ENCODE assay signal across 27 cellular contexts in the genomic region with DNA sequence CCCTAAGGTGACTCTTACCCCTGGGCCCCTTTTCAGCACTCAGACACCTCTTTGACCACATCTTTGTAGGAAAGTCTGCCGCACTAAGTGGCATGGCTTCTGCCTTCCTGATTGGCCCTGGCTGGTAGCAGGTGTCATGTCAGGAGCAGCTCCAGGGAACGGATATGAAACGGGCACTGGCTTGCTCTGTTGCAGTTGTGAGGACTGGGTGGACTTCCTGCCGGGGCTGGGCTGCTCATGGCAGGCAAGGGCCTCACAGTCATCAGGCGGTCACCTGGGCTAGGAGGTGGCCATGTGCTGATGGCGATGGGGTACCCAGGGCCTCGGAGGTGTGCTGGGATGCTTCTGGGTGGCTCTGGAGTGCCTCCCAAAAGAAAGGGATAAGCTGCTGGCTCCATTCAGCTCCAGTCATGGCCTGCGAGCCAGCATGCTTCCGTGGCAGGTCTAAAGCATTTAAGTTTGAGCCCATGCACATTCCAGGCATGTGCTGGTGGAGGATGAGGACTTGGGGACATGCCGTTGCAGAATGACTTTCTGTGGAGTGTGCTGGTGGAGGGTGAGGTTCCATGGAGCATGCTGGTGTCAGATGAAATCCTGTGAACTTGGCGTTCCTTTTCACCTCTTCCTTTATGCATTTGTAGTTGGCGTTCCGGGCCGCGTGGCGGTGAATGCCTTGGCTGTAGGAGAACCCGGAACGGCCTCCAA.
"Had no signal": no experiment of that assay in that cellular context is flagged by ENCODE, and none has a peak within 500 bp of the region (broad histone marks: within the 10 kb centered on the region; RNA-seq: fewer than 3 reads in every experiment).

No MANE protein-coding gene starts in this region.

- H3K9me3 ChIP-seq: ascending aorta, breast epithelium, colonic mucosa, gastrocnemius medialis had no signal

- H3K4me3 ChIP-seq: ascending aorta, breast epithelium, cardiac muscle cell, colonic mucosa, gastrocnemius medialis had no signal

- H3K4me1 ChIP-seq: ascending aorta, breast epithelium, colonic mucosa had no signal

- ATAC-seq: activated CD4-positive, CD25-positive, alpha-beta regulatory T cell treated with anti-CD3 and anti-CD28 coated beads, Interleukin-2, amount 50 U/mL, for 24 hours; activated CD8-positive, alpha-beta T cell treated with anti-CD3 and anti-CD28 coated beads for 36 hours; activated naive CD4-positive, alpha-beta T cell treated with anti-CD3 and anti-CD28 coated beads, Interleukin-2, amount 50 U/mL, for 72 hours; activated T-cell treated with anti-CD3 and anti-CD28 coated beads, Interleukin-2, amount 50 U/mL, for 4 hours; activated T-helper 17 cell treated with anti-CD3 and anti-CD28 coated beads, Interleukin-2, amount 50 U/mL, for 72 hours; esophagus mucosa; gastrocnemius medialis; T-helper 17 cell had no signal

- H3K27ac ChIP-seq: ascending aorta, breast epithelium, cardiac muscle cell, colonic mucosa, gastrocnemius medialis, WERI-Rb-1 had no signal

- H3K27me3 ChIP-seq: ascending aorta, breast epithelium, cardiac muscle cell, colonic mucosa, gastrocnemius medialis had no signal

- DNase-seq: activated B cell treated with CpG ODN at 0.5 μM for 24 hours; activated CD4-positive, alpha-beta T cell treated with anti-CD3 and anti-CD28 coated beads for 48 hours; activated CD4-positive, alpha-beta T cell treated with anti-CD3 and anti-CD28 coated beads, Interleukin-2, amount 50 U/mL, for 1 hour; activated CD4-positive, alpha-beta T cell treated with anti-CD3 and anti-CD28 coated beads, Interleukin-2, amount 50 U/mL, for 48 hours; activated CD8-positive, alpha-beta memory T cell treated with anti-CD3 and anti-CD28 coated beads for 24 hours; activated CD8-positive, alpha-beta T cell treated with anti-CD3 and anti-CD28 coated beads for 36 hours; activated gamma-delta T cell; activated naive CD4-positive, alpha-beta T cell; activated naive CD4-positive, alpha-beta T cell treated with anti-CD3 and anti-CD28 coated beads, Interleukin-2, amount 10 ng/mL, durations not matched to agents 7 days and 5 days; activated naive CD8-positive, alpha-beta T cell treated with anti-CD3 and anti-CD28 coated beads, Interleukin-2, amount 10 ng/mL, durations not matched to agents 7 days and 5 days; activated T-cell treated with anti-CD3 and anti-CD28 coated beads, Interleukin-2, amount 50 U/mL, for 4 hours; central memory CD4-positive, alpha-beta T cell; cerebellar nuclear complex; colonic mucosa; effector CD8-positive, alpha-beta T cell; gastrocnemius medialis; T-helper 1 cell; T-helper 17 cell; T1000; WERI-Rb-1 had no signal
